ENCODE assay signal across 8 cellular contexts in the genomic region with DNA sequence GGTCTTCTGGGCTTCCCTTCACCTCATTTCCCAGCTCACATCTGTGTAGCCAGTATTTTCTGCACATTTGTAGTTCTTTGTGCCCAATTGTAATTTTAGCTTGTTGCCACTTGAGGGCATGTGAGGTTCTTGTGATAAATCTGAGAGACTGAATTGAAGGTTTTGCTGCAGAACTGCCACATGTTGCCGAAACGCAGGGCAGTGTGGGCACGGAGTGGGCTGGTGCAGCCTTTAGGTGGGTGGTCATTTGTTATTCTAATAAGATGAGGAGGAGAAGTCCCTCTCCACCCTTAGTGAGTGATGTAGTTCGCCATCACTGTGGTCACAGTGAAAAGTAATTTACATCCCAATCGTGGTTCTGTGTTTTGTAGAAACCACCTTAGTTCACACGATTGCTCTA. TPM values are rescaled to one million over a fixed set of nuclear protein-coding genes. Genes with fewer than 3 reads are reported as not detected.
DNase-seq lines count a peak whose midpoint lies in the region; ATAC-seq, FAIRE-seq and TF ChIP-seq lines count a peak whose summit lies in the region.

No MANE protein-coding gene starts in this region.

- intact Hi-C loops in HepG2 (cut with micrococcal nuclease; ENCODE audit: unreplicated experiment) = loop anchor here (1.0 to 5.0 kb wide), 3 partner anchors 42 to 329 kb away; no protein-coding TSS in a partner anchor

- no peak for TF ChIP-seq POLR2A in GM18505 (IDR thresholded peaks at IDR 0.05; ENCODE audit: borderline replicate concordance, extremely low read depth, insufficient read depth, insufficient read length)
- TF ChIP-seq POLR2A in HepG2 (IDR thresholded peaks at IDR 0.05; ENCODE audit: insufficient read depth in 1 of 2, low read depth in 2 of 2, low read length in 2 of 2) = no peak
- TF ChIP-seq POLR2A in suprapubic skin (IDR thresholded peaks at IDR 0.05) = no peak

- H3K27me3 ChIP-seq in HepG2 (ENCODE audit: control insufficient read depth in 1 of 2, insufficient read depth in 2 of 2, low read length in 2 of 2) (no peaks in the 10 kb centered on the region), suprapubic skin (no peaks in the 10 kb centered on the region)

- TF ChIP-seq EP300 in HepG2 (IDR thresholded peaks at IDR 0.05; ENCODE audit: low read depth in 2 of 2, low read length in 2 of 2) (no peak), HepG2 (CRISPR knock-in tag; IDR thresholded peaks at IDR 0.05; ENCODE audit: borderline replicate concordance) (no peak), suprapubic skin (IDR thresholded peaks at IDR 0.05) (no peak)

- POLR2A ChIA-PET in HepG2 (lab: Yijun Ruan, JAX) = no interaction called here

- no peaks in the 10 kb centered on the region for H3K27me3 Mint-ChIP-seq in T-helper 17 cell

- 92% methylated on average over 6 of the region's 6 CpGs for WGBS in HepG2 (ENCODE audit: low lambda C conversion rate)
- 29% methylated on average over 6 of the region's 6 CpGs for WGBS in suprapubic skin

- H3K36me3 ChIP-seq in HepG2 (replicated peaks in 1 of 2; ENCODE audit: control insufficient read depth in 1 of 2, insufficient read depth in 2 of 2, low read length in 2 of 2) (peaks cover 35 to 77% of the 10 kb centered on the region in 2 experiments; a peak in 4 of 5 replicates), suprapubic skin (peaks cover 59% of the 10 kb centered on the region)

- no peaks in the 10 kb centered on the region for H3K9me3 ChIP-seq in T-helper 17 cell (ENCODE audit: control insufficient read depth, low read length, poor library complexity, severe bottlenecking)
- no peaks in the 10 kb centered on the region for H3K9me3 ChIP-seq in HepG2 (ENCODE audit: low read length)
- H3K9me3 ChIP-seq in suprapubic skin = no peaks in the 10 kb centered on the region

- H4K20me1 ChIP-seq in HepG2 (ENCODE audit: insufficient read depth, low read length) = no peaks in the 10 kb centered on the region

- H3K4me2 ChIP-seq in HepG2 (ENCODE audit: low read depth, low read length) = no peak overlapping the region

- no peak overlapping the region for H3K9ac ChIP-seq in HepG2 (ENCODE audit: insufficient read depth, low read depth, low read length)

- 0 out of 2 replicates have a peak, but pooled peaks have one; percentile 28 for TF ChIP-seq RAD21 in HepG2 (CRISPR knock-in tag; IDR thresholded peaks at IDR 0.05)

- no peak overlapping the region for H3K27ac ChIP-seq in HepG2 (ENCODE audit: extremely low read length, insufficient read depth, low read length)
- peak overlapping the region; percentile 28 for H3K27ac ChIP-seq in suprapubic skin

- H3K4me1 ChIP-seq in HepG2 (ENCODE audit: insufficient read depth, low read length) = no peaks in the 10 kb centered on the region
- peaks cover 32% of the 10 kb centered on the region for H3K4me1 ChIP-seq in suprapubic skin

- FAIRE-seq in HepG2 (lab: Jason Lieb, UNC) = no peak

- H3K4me1 Mint-ChIP-seq in T-helper 17 cell = peaks cover 4% of the 10 kb centered on the region

- in situ Hi-C loops in HepG2 (cut with HindIII; ENCODE audit: extremely low pct_ligation_motif_present, low pct_unique_long_range_greater_than_20kb) = no loop called here

- H3K36me3 Mint-ChIP-seq in T-helper 17 cell (ENCODE audit: low read depth) = peaks cover 12% of the 10 kb centered on the region

- TF ChIP-seq CTCF in HepG2 (CRISPR knock-in tag; IDR thresholded peaks at IDR 0.05) (peak; percentile 62), suprapubic skin (IDR thresholded peaks at IDR 0.05) (peak; percentile 53 to 66)

- H3K4me3 Mint-ChIP-seq in T-helper 17 cell = peak overlapping the region; percentile 83

- no peak overlapping the region for H2AFZ ChIP-seq in HepG2 (ENCODE audit: low read length)

- no TSS peak for BruUV-seq in HepG2 (replicated peaks; lab: Mats Ljungman, UMichigan)

- H3K27ac Mint-ChIP-seq in T-helper 17 cell = peak overlapping the region; percentile 79

- DNase-seq in AG20443 (ENCODE audit: low spot score) (peak; percentile 76), NCI-H1092 treated with DMSO at 0.1 percent for 48 hours (lab: John Stamatoyannopoulos, UW) (peak; percentile 25), T-helper 17 cell (no peak), cerebellar cortex (ENCODE audit: low spot score) (peak; percentile 82), HepG2 (ENCODE audit: low spot score) (peak; percentile 48), suprapubic skin (ENCODE audit: low spot score in 2 of 2) (no peak)

- CTCF ChIA-PET in HepG2 (lab: Yijun Ruan, JAX; ENCODE audit: low intra/inter-chr PET ratio, low total read pairs) = interaction anchor here (0.7 to 1.2 kb wide), 2 partner anchors 318 to 328 kb away, joined by 4 to 5 read pairs; no protein-coding TSS in a partner anchor

- H3K4me3 ChIP-seq in HepG2 (replicated peaks in 1 of 3; ENCODE audit: insufficient read depth in 1 of 3, low read depth in 2 of 3, low read length in 3 of 3) (no peak overlapping the region), suprapubic skin (no peak overlapping the region)

- H3K79me2 ChIP-seq in HepG2 (ENCODE audit: insufficient read depth, low read length) = no peaks in the 10 kb centered on the region

- peak; percentile 82 for ATAC-seq in GM18505 (IDR thresholded peaks at IDR 0.05; ENCODE audit: unreplicated experiment)
- peak; percentile 97 for ATAC-seq in HG02763 (IDR thresholded peaks at IDR 0.05; ENCODE audit: unreplicated experiment)
- ATAC-seq in T-helper 17 cell = peak; percentile 85
- ATAC-seq in HepG2 = peak; percentile 63; the same call in 2 of the 3 replicates

TF ChIP-seq in HepG2, 621 proteins besides CTCF, POLR2A, EP300 and RAD21 (continues in another document):
- TF ChIP-seq ZNF616 (CRISPR knock-in tag; IDR thresholded peaks at IDR 0.05; ENCODE audit: low read depth) = no peak
- no peak for TF ChIP-seq ZEB1 (IDR thresholded peaks at IDR 0.05; ENCODE audit: insufficient replicate concordance, low read depth)
- TF ChIP-seq ZNF274 (CRISPR knock-in tag; IDR thresholded peaks at IDR 0.05) = no peak
- no peak for TF ChIP-seq NCOA1 (CRISPR knock-in tag; IDR thresholded peaks at IDR 0.05)
- no peak for TF ChIP-seq NFKBIZ (CRISPR knock-in tag; IDR thresholded peaks at IDR 0.05)
- TF ChIP-seq STAG1 (CRISPR knock-in tag; IDR thresholded peaks at IDR 0.05) = peak; percentile 76
- TF ChIP-seq SMC3 (IDR thresholded peaks at IDR 0.05; ENCODE audit: low read length) = peak; percentile 38

RNA-seq across cellular contexts. Expression of a gene that starts 21.2 kb away (rescaled TPM):
- total RNA-seq in T-helper 17 cell (10 to 100 TPM; 77.0 to 94.6 TPM), HepG2 (2016; rRNA removed; fragmentation: Illumina TruSeq; extraction: Trizol) (31.9 and 34.8 TPM in 2 replicates), suprapubic skin (100 to 1,000 TPM in 1 of 4 donors, 10 to 100 TPM in 3; 44.8 to 155 (median 62.5) TPM)
- 16.9 and 21.4 TPM in 2 replicates for total RNA-seq in HepG2 (2016; cell fraction: cytosol; rRNA removed; fragmentation: Illumina TruSeq; extraction: Trizol; ENCODE audit: low read depth)
- total RNA-seq in HepG2 (2016; cell fraction: insoluble cytoplasmic fraction; rRNA removed; fragmentation: Illumina TruSeq; extraction: Trizol) = 31.8 and 34.4 TPM in 2 replicates
- total RNA-seq in HepG2 (2016; cell fraction: membrane; rRNA removed; fragmentation: Illumina TruSeq; extraction: Trizol) = 19.5 and 20.6 TPM in 2 replicates
- total RNA-seq in HepG2 (2016; cell fraction: nucleus; rRNA removed; fragmentation: Illumina TruSeq; extraction: Trizol) = 45.8 and 50.5 TPM in 2 replicates
- polyA plus RNA-seq in HepG2 (2011; rRNA removed) = 7.0 and 8.9 TPM in 2 replicates
- polyA plus RNA-seq in HepG2 (2011; cell fraction: cytosol; rRNA removed) = 4.9 and 6.8 TPM in 2 replicates
- 10.3 and 10.8 TPM in 2 replicates for polyA plus RNA-seq in HepG2 (2011; cell fraction: nucleus; rRNA removed)
- polyA plus RNA-seq in HepG2 (2012) = 6.9 and 8.0 TPM in 2 replicates
- polyA plus RNA-seq in HepG2 (2016; cell fraction: cytosol; fragmentation: Illumina TruSeq; extraction: Trizol; ENCODE audit: low read depth) = 3.0 and 5.2 TPM in 2 replicates
- polyA plus RNA-seq in HepG2 (2016; cell fraction: insoluble cytoplasmic fraction; fragmentation: Illumina TruSeq; extraction: Trizol; ENCODE audit: low read depth) = 21.4 and 24.2 TPM in 2 replicates
- polyA plus RNA-seq in HepG2 (2016; cell fraction: membrane; fragmentation: Illumina TruSeq; extraction: Trizol; ENCODE audit: low read depth) = 8.4 and 9.0 TPM in 2 replicates
- polyA plus RNA-seq in HepG2 (2016; cell fraction: nucleus; fragmentation: Illumina TruSeq; extraction: Trizol; ENCODE audit: insufficient read depth, low read depth) = 20.2 and 24.3 TPM in 2 replicates
- 31.4 and 78.2 TPM in 2 replicates for polyA minus RNA-seq in HepG2 (2011; rRNA and poly(A)+ RNA removed; ENCODE audit: low replicate concordance)
- polyA minus RNA-seq in HepG2 (2011; cell fraction: cytosol; rRNA and poly(A)+ RNA removed) = 8.8 and 9.8 TPM in 2 replicates
- polyA minus RNA-seq in HepG2 (2011; cell fraction: nucleus; rRNA and poly(A)+ RNA removed) = 72.2 and 76.3 TPM in 2 replicates

Comparison
In these comparisons a context has a peak if more than half of its experiments do, and no peak if none do; other contexts are left out.
1. DNase-seq: peak in AG20443 (single experiment), NCI-H1092 treated with DMSO at 0.1 percent for 48 hours (single experiment), cerebellar cortex (single experiment) and HepG2 (single experiment); none in T-helper 17 cell (0 of 3) and suprapubic skin (0 of 2).
2. Peak in every context shown above with its lines, with median percentiles within 50 percentile points of each other: ATAC-seq.